Comparison of ENCODE assay signal across 7 cellular contexts in genomic region chr1:209769171-209769904, GRCh38. TPM values are rescaled to one million over a fixed set of nuclear protein-coding genes. Genes with fewer than 3 reads are reported as not detected.
DNase-seq lines count a peak whose midpoint lies in the region; ATAC-seq and TF ChIP-seq lines count a peak whose summit lies in the region.

No MANE protein-coding gene starts in this region.

- peak; percentile 62 for DNase-seq in T-helper 22 cell (ENCODE audit: low read depth)
- DNase-seq in brain microvascular endothelial cell = peak; percentile 88
- no peak for DNase-seq in left lobe of liver (ENCODE audit: low spot score)
- peak; percentile 53 for DNase-seq in stimulated activated CD8-positive, alpha-beta memory T cell treated with anti-CD3 and anti-CD28 coated beads, Interleukin-12 subunit alpha, Interleukin-12 subunit beta, amount 100 ng/mL, for 1 hour (ENCODE audit: low read depth)
- DNase-seq in NCI-H510A (lab: John Stamatoyannopoulos, UW) = no peak

- no peak for TF ChIP-seq CTCF in brain microvascular endothelial cell (IDR thresholded peaks at IDR 0.05; ENCODE audit: low read depth, low read length, missing control alignments)

- H3K27ac ChIP-seq in brain microvascular endothelial cell = peak overlapping the region; percentile 85

- no peaks in the 10 kb centered on the region for H3K36me3 ChIP-seq in brain microvascular endothelial cell (replicated peaks)

- ATAC-seq in GM19035 (IDR thresholded peaks at IDR 0.05; ENCODE audit: unreplicated experiment) (peak; percentile 70), HG03175 (IDR thresholded peaks at IDR 0.05; ENCODE audit: unreplicated experiment) (peak; percentile 88), left lobe of liver (peak; percentile 47)

- H3K4me3 ChIP-seq in brain microvascular endothelial cell (ENCODE audit: low read depth, low read length) = no peak overlapping the region

- in situ Hi-C loops in brain microvascular endothelial cell (cut with HindIII; ENCODE audit: low pct_ligation_motif_present, low sequenced_read_pairs) = no loop called here

- no peaks in the 10 kb centered on the region for H3K27me3 ChIP-seq in brain microvascular endothelial cell (replicated peaks)

RNA-seq across cellular contexts. Expression of gene TRAF3IP3, which starts 13.5 kb away (rescaled TPM):
- 1.4 TPM for total RNA-seq in left lobe of liver

RNA-seq across cellular contexts. Expression of gene C1orf74, which starts 15.0 kb away (rescaled TPM):
- total RNA-seq in left lobe of liver = 1.3 TPM

RNA-seq across cellular contexts. Expression of gene IRF6, which starts 36.6 kb away (rescaled TPM):
- total RNA-seq in left lobe of liver = 30.0 TPM

RNA-seq across cellular contexts. Expression of gene UTP25, which starts 58.4 kb away (rescaled TPM):
- total RNA-seq in left lobe of liver = 3.7 TPM

Comparison
In these comparisons a context has a peak if more than half of its experiments do, and no peak if none do; other contexts are left out.
1. DNase-seq: peak in T-helper 22 cell (single experiment), brain microvascular endothelial cell (single experiment) and stimulated activated CD8-positive, alpha-beta memory T cell treated with anti-CD3 and anti-CD28 coated beads, Interleukin-12 subunit alpha, Interleukin-12 subunit beta, amount 100 ng/mL, for 1 hour (single experiment); none in left lobe of liver (single experiment) and NCI-H510A (single experiment).
2. Peak in every context shown above with its lines, with median percentiles within 50 percentile points of each other: ATAC-seq.